In genomic region chr12:53499261-53500118, GRCh38 we compare ENCODE assay signal across 8 cellular contexts. TPM values are rescaled to one million over a fixed set of nuclear protein-coding genes. Genes with fewer than 3 reads are reported as not detected.
DNase-seq lines count a peak whose midpoint lies in the region; ATAC-seq and TF ChIP-seq lines count a peak whose summit lies in the region.

MAP3K12 (minus strand) TSS chr12:53499458; CDS start chr12:53487391, 12,067 bp downstream.

- peaks cover 53% of the 10 kb centered on the region for H3K4me1 Mint-ChIP-seq in neural crest cell

- no TSS peak for BruUV-seq in Panc1 (replicated peaks; lab: Mats Ljungman, UMichigan)

- H3K27ac ChIP-seq in Panc1 (ENCODE audit: low read length) (peak within 1 kb of the TSS; percentile 98), foreskin keratinocyte (peak within 1 kb of the TSS; percentile 36)

- CTCF ChIA-PET in Panc1 (lab: Charles Lee): interaction anchor here (0.7 kb wide), 2 partner anchors 17 to 60 kb away, joined by 6 to 7 read pairs; no protein-coding TSS in a partner anchor

- in situ Hi-C loops in Panc1 (cut with HindIII; ENCODE audit: low pct_unique_long_range_greater_than_20kb, low sequenced_read_pairs): no loop called here

- peaks cover 38% of the 10 kb centered on the region for H3K4me1 ChIP-seq in Panc1 (ENCODE audit: control insufficient read depth, insufficient read depth, low read length)
- H3K4me1 ChIP-seq in foreskin keratinocyte: peaks cover 6% of the 10 kb centered on the region

- H3K27me3 ChIP-seq in Panc1 (ENCODE audit: control insufficient read depth, insufficient read depth, low read length) (no peaks in the 10 kb centered on the region), foreskin keratinocyte (no peaks in the 10 kb centered on the region)

- H3K36me3 Mint-ChIP-seq in neural crest cell (ENCODE audit: low read depth): no peaks in the 10 kb centered on the region

- H3K27ac Mint-ChIP-seq in neural crest cell (ENCODE audit: unreplicated experiment): peak within 1 kb of the TSS; percentile 93

- ATAC-seq in activated CD4-positive, CD25-positive, alpha-beta regulatory T cell treated with anti-CD3 and anti-CD28 coated beads, Interleukin-2, amount 50 U/mL, for 24 hours: no peak
- ATAC-seq in Panc1 (peak; percentile 55), foreskin keratinocyte (no peak)

- peak within 1 kb of the TSS; percentile 98 for H3K4me3 Mint-ChIP-seq in neural crest cell

- H3K36me3 ChIP-seq in Panc1 (ENCODE audit: control insufficient read depth, insufficient read depth, low read length): no peaks in the 10 kb centered on the region; the same call in 1 of the 2 replicates

- POLR2A ChIA-PET in Panc1 (lab: Charles Lee): interaction anchor here (0.5 to 0.7 kb wide), 2 partner anchors 124 to 611 kb away, joined by 3 to 4 read pairs; no protein-coding TSS in a partner anchor

- TF ChIP-seq CTCF in Panc1 (IDR thresholded peaks at IDR 0.05) (no peak; the same call in 1 of the 2 replicates), foreskin keratinocyte (conservative IDR thresholded peaks at IDR 0.05) (peak; percentile 1), neural crest cell (conservative IDR thresholded peaks at IDR 0.05) (no peak)

- peaks cover 2% of the 10 kb centered on the region for H3K27me3 Mint-ChIP-seq in neural crest cell (ENCODE audit: low read depth)

- no peaks in the 10 kb centered on the region for H3K9me3 ChIP-seq in Panc1 (ENCODE audit: control insufficient read depth, insufficient read depth, low read depth, low read length)

- H3K4me3 ChIP-seq in Panc1 (ENCODE audit: low read depth in 2 of 2, low read length in 2 of 2): peak within 1 kb of the TSS; percentile 66 to 80

- DNase-seq in activated CD4-positive, CD25-positive, alpha-beta regulatory T cell (lab: John Stamatoyannopoulos, UW): peak; percentile 32 to 59 (median 48)
- DNase-seq in Panc1 (ENCODE audit: low read depth, low spot score): no peak
- DNase-seq in activated naive CD4-positive, alpha-beta T cell (lab: John Stamatoyannopoulos, UW): peak in 3 of 4 experiments; percentile 37 to 65 (median 40)
- DNase-seq in foreskin keratinocyte: peak in 1 of 2 donors; percentile 43
- DNase-seq in neural crest cell (ENCODE audit: low read depth, low spot score): peak; percentile 65
- peak; percentile 76 for DNase-seq in superior temporal gyrus (ENCODE audit: extremely low spot score)
- DNase-seq in LoVo (ENCODE audit: low spot score): no peak

- H3K9me3 Mint-ChIP-seq in neural crest cell: no peaks in the 10 kb centered on the region

- intact Hi-C loops in Panc1 (cut with micrococcal nuclease; ENCODE audit: unreplicated experiment): no loop called here

RNA-seq across cellular contexts. Expression of gene MAP3K12, which starts in this region (rescaled TPM):
- total RNA-seq in Panc1 (2021; ENCODE audit: unreplicated experiment): 32.2 TPM
- 43.9 TPM for polyA plus RNA-seq in Panc1 (2012; ENCODE audit: insufficient read length)
- 11.3 and 13.3 TPM in 2 replicates for total RNA-seq in foreskin keratinocyte
- polyA plus RNA-seq in foreskin keratinocyte: 10.0 and 10.4 TPM in 2 replicates
- 32.9 and 33.0 TPM in 2 replicates for total RNA-seq in neural crest cell

Comparison
In these comparisons a context has a peak if more than half of its experiments do, and no peak if none do; other contexts are left out.
1. DNase-seq: peak in activated CD4-positive, CD25-positive, alpha-beta regulatory T cell (4 of 4), activated naive CD4-positive, alpha-beta T cell (3 of 4), neural crest cell (single experiment) and superior temporal gyrus (single experiment); none in Panc1 (single experiment) and LoVo (single experiment).